Comparison of ENCODE assay signal across 8 cellular contexts in the genomic region with DNA sequence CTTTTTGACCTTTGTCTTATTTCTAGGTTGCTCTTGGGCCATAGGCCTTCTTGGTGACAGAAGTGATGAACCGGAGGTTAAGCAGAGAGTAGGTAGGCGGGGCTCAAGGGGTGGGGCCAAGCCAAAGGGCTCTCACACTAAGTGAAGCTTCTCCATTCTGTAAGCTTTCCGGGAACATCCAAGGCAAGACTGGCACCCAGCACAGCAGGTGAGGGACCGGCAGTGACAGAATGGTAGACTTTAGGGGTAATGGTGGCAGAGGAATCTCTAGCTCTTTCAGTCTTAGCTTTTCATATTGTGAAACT. TPM values are rescaled to one million over a fixed set of nuclear protein-coding genes. Genes with fewer than 3 reads are reported as not detected.
DNase-seq lines count a peak whose midpoint lies in the region; ATAC-seq and TF ChIP-seq lines count a peak whose summit lies in the region.

A gene (plus strand): TSS at position 135 of the 305 bp plus-strand sequence. CDS start 2,049 bp downstream, outside the sequence.

- H3K27me3 Mint-ChIP-seq in stimulated activated naive B cell treated with anti-CD40 and anti-IgM and Interleukin-4, amounts not matched to agents 10 μg/mL and 1 μg/mL and 100 μg/mL, for 72 hours = no peaks in the 10 kb centered on the region

- peak within 1 kb of the TSS; percentile 98 for H3K27ac Mint-ChIP-seq in stimulated activated naive B cell treated with anti-CD40 and anti-IgM and Interleukin-4, amounts not matched to agents 10 μg/mL and 1 μg/mL and 100 μg/mL, for 72 hours

- H3K4me3 ChIP-seq in GM06990 (replicated peaks; ENCODE audit: low read depth, low read length) = peak within 1 kb of the TSS; percentile 82
- peak within 1 kb of the TSS; percentile 61 for H3K4me3 ChIP-seq in lower lobe of right lung

- peak within 1 kb of the TSS; percentile 96 to 100 for H3K4me3 Mint-ChIP-seq in stimulated activated naive B cell treated with anti-CD40 and anti-IgM and Interleukin-4, amounts not matched to agents 10 μg/mL and 1 μg/mL and 100 μg/mL, for 72 hours

- H3K4me1 Mint-ChIP-seq in stimulated activated naive B cell treated with anti-CD40 and anti-IgM and Interleukin-4, amounts not matched to agents 10 μg/mL and 1 μg/mL and 100 μg/mL, for 72 hours = peaks cover 24 to 52% of the 10 kb centered on the region in 2 donors

- H3K27me3 ChIP-seq in GM06990 (replicated peaks; ENCODE audit: control insufficient read depth, insufficient read depth, low read length) (no peaks in the 10 kb centered on the region), lower lobe of right lung (ENCODE audit: low read depth) (no peaks in the 10 kb centered on the region)

- H3K9me3 Mint-ChIP-seq in stimulated activated naive B cell treated with anti-CD40 and anti-IgM and Interleukin-4, amounts not matched to agents 10 μg/mL and 1 μg/mL and 100 μg/mL, for 72 hours = no peaks in the 10 kb centered on the region

- H3K27ac ChIP-seq in lower lobe of right lung = peak within 1 kb of the TSS; percentile 69

- H3K36me3 ChIP-seq in GM06990 (ENCODE audit: control insufficient read depth, insufficient read depth, low read length) (peaks cover 2% of the 10 kb centered on the region; the same call in 1 of the 2 replicates), lower lobe of right lung (peaks cover 48% of the 10 kb centered on the region)

- no peaks in the 10 kb centered on the region for H3K9me3 ChIP-seq in lower lobe of right lung

- H3K36me3 Mint-ChIP-seq in stimulated activated naive B cell treated with anti-CD40 and anti-IgM and Interleukin-4, amounts not matched to agents 10 μg/mL and 1 μg/mL and 100 μg/mL, for 72 hours = peaks cover 23 to 39% of the 10 kb centered on the region in 2 donors

- intact Hi-C loops in lower lobe of right lung (cut with DNase I) = loop anchor here (5.0 kb wide), 1 partner anchor 59 kb away; no protein-coding TSS in a partner anchor

- DNase-seq in GM06990 (ENCODE audit: extremely low read depth, insufficient read length) (peak; percentile 56), SIG-M5 (lab: John Stamatoyannopoulos, UW) (peak; percentile 64), lower lobe of right lung (peak; percentile 87), NCI-H748 (lab: John Stamatoyannopoulos, UW; ENCODE audit: unreplicated experiment) (no peak), cortex of kidney (lab: John Stamatoyannopoulos, UW) (no peak)
- DNase-seq in activated effector memory CD4-positive, alpha-beta T cell treated with Interleukin-2 at 50 U/mL for 16 hours = peak; percentile 72
- peak; percentile 57 for DNase-seq in stimulated activated naive B cell treated with anti-CD40 and anti-IgM and Interleukin-4, amounts not matched to agents 10 μg/mL and 1 μg/mL and 100 μg/mL, for 72 hours

- peaks cover 22% of the 10 kb centered on the region for H3K4me1 ChIP-seq in lower lobe of right lung

- peak; percentile 64 for ATAC-seq in HG02571 (IDR thresholded peaks at IDR 0.05; ENCODE audit: unreplicated experiment)
- ATAC-seq in lower lobe of right lung = peak; percentile 87 to 88
- peak; percentile 85 to 89 for ATAC-seq in stimulated activated naive B cell treated with anti-CD40 and anti-IgM and Interleukin-4, amounts not matched to agents 10 μg/mL and 1 μg/mL and 100 μg/mL, for 72 hours (replicated peaks)

- TF ChIP-seq CTCF in GM06990 (IDR thresholded peaks at IDR 0.05; ENCODE audit: insufficient read depth, low read length, poor library complexity, severe bottlenecking) (no peak), lower lobe of right lung (IDR thresholded peaks at IDR 0.05) (no peak)

RNA-seq across cellular contexts. Expression of the gene that starts here (rescaled TPM):
- 17.8 TPM for total RNA-seq in lower lobe of right lung

Comparison
In these comparisons a context has a peak if more than half of its experiments do, and no peak if none do; other contexts are left out.
1. DNase-seq: peak in GM06990 (single experiment), SIG-M5 (single experiment), activated effector memory CD4-positive, alpha-beta T cell treated with Interleukin-2 at 50 U/mL for 16 hours (single experiment), lower lobe of right lung (single experiment) and stimulated activated naive B cell treated with anti-CD40 and anti-IgM and Interleukin-4, amounts not matched to agents 10 μg/mL and 1 μg/mL and 100 μg/mL, for 72 hours (single experiment); none in NCI-H748 (single experiment) and cortex of kidney (single experiment).
2. Peak in every context shown above with its lines, with median percentiles within 50 percentile points of each other: ATAC-seq.